Comparison of ENCODE assay signal across 21 cellular contexts in genomic region chr5:172205984-172206383, GRCh38. TPM values are rescaled to one million over a fixed set of nuclear protein-coding genes. Genes with fewer than 3 reads are reported as not detected.
"Had no signal": no experiment of that assay in that cellular context is flagged by ENCODE, and none has a peak within 500 bp of the region (broad histone marks: within the 10 kb centered on the region; RNA-seq: fewer than 3 reads in every experiment).

No MANE protein-coding gene starts in this region.

RNA-seq across cellular contexts. Expression of gene EFCAB9, which starts 12.0 kb away (rescaled TPM):
- total RNA-seq: activated B cell treated with CpG ODN at 0.5 μM for 24 hours; activated CD4-positive, alpha-beta memory T cell treated with anti-CD3 and anti-CD28 coated beads for 36 hours; activated CD4-positive, alpha-beta T cell treated with anti-CD3 and anti-CD28 coated beads, Interleukin-2, amount 10 ng/mL, durations not matched to agents 24 days and 14 days; activated CD8-positive, alpha-beta memory T cell treated with anti-CD3 and anti-CD28 coated beads for 36 hours; activated CD8-positive, alpha-beta T cell treated with anti-CD3 and anti-CD28 coated beads for 36 hours; activated naive CD4-positive, alpha-beta T cell treated with anti-CD3 and anti-CD28 coated beads for 36 hours; activated naive CD4-positive, alpha-beta T cell treated with anti-CD3 and anti-CD28 coated beads, Interleukin-2, amount 50 U/mL, for 72 hours; activated naive CD8-positive, alpha-beta T cell treated with anti-CD3 and anti-CD28 coated beads for 36 hours; activated T-cell treated with anti-CD3 and anti-CD28 coated beads, Interleukin-2, amount 50 U/mL, for 4 hours; activated T-cell treated with anti-CD3 and anti-CD28 coated beads, Interleukin-2, amount 50 U/mL, for 72 hours; activated T-helper 1 cell treated with anti-CD3 and anti-CD28 coated beads, Interleukin-12 subunit alpha, Interleukin-12 subunit beta, Interleukin-2, Interleukin-4 antibody, amounts not matched to agents 30 ng/mL and 10 ng/mL and 1 ng/mL, durations not matched to agents 14 hours and 24 hours and 36 hours; activated T-helper 17 cell treated with anti-CD3 and anti-CD28 coated beads, Interleukin-2, amount 50 U/mL, for 72 hours; adrenal gland; aorta; astrocyte; body of pancreas; breast epithelium; cardiac septum; cerebellum; T-helper 17 cell; T-helper 2 cell treated with Interferon-gamma antibody and Interleukin-4, amounts not matched to agents 100 ng/mL and 5 ng/mL, for 36 hours had no signal
- polyA plus RNA-seq: adrenal gland, aorta had no signal
